Comparison of ENCODE assay signal across 16 cellular contexts in genomic region chr16:17606460-17606859, GRCh38.
DNase-seq lines count a peak whose midpoint lies in the region; ATAC-seq and TF ChIP-seq lines count a peak whose summit lies in the region.
"Had no signal": no experiment of that assay in that cellular context is flagged by ENCODE, and none has a peak within 500 bp of the region (broad histone marks: within the 10 kb centered on the region; RNA-seq: fewer than 3 reads in every experiment).

No MANE protein-coding gene starts in this region.

- in situ Hi-C loops in GM23248 (cut with MboI) = no loop called here

- H3K4me3 ChIP-seq in DND-41 (ENCODE audit: low read depth in 1 of 2, low read length in 2 of 2) (no peak overlapping the region), GM23248 (no peak overlapping the region), prostate gland (no peak overlapping the region), sigmoid colon (no peak overlapping the region)
- H3K4me3 ChIP-seq: Peyer's patch, SK-N-MC had no signal

- H3K79me2 ChIP-seq in DND-41 (ENCODE audit: insufficient read depth, low read length) = no peaks in the 10 kb centered on the region
- no peaks in the 10 kb centered on the region for H3K79me2 ChIP-seq in GM23248 (ENCODE audit: insufficient read depth)

- peaks cover 28% of the 10 kb centered on the region for H3K27me3 Mint-ChIP-seq in T-helper 17 cell

- peak overlapping the region; percentile 39 for H3K4me3 Mint-ChIP-seq in T-helper 17 cell

- H3K4me2 ChIP-seq in DND-41 (ENCODE audit: insufficient read depth, low read length) (no peak overlapping the region), GM23248 (ENCODE audit: unreplicated experiment) (no peak overlapping the region)

- no peak overlapping the region for H3K27ac Mint-ChIP-seq in T-helper 17 cell

- intact Hi-C loops in prostate gland (cut with DNase I) (no loop called here), sigmoid colon (cut with DNase I) (no loop called here)

- WGBS in GM23248 (ENCODE audit: low coverage in 1 of 2, low lambda C conversion rate in 2 of 2, missing lambda C conversion rate in 2 of 2), 2 experiments = 0 to 5% methylated on average over 1 of the region's 1 CpG
- 0% methylated on average over 1 of the region's 1 CpG for WGBS in prostate gland
- 3 to 35% methylated on average over 1 of the region's 1 CpG for whole genome bisulfite sequencing in sigmoid colon, 2 donors

- H4K20me1 ChIP-seq in DND-41 (ENCODE audit: insufficient read depth, low read length) (no peaks in the 10 kb centered on the region), GM23248 (ENCODE audit: insufficient read depth) (no peaks in the 10 kb centered on the region)

- H3K4me1 ChIP-seq in DND-41 (ENCODE audit: insufficient read depth, low read length) (peaks cover 59% of the 10 kb centered on the region), GM23248 (ENCODE audit: insufficient read depth) (no peaks in the 10 kb centered on the region), prostate gland (replicated peaks) (no peaks in the 10 kb centered on the region), sigmoid colon (no peaks in the 10 kb centered on the region)
- H3K4me1 ChIP-seq: Peyer's patch had no signal

- no peaks in the 10 kb centered on the region for H3K9me2 ChIP-seq in GM23248 (ENCODE audit: insufficient read depth)

- no peaks in the 10 kb centered on the region for H3F3A ChIP-seq in GM23248 (ENCODE audit: insufficient read depth)

- H2AFZ ChIP-seq in DND-41 (ENCODE audit: low read depth, low read length) (no peak overlapping the region), GM23248 (no peak overlapping the region)

- no peak for TF ChIP-seq EP300 in sigmoid colon (IDR thresholded peaks at IDR 0.05)

- H3K4me1 Mint-ChIP-seq in T-helper 17 cell = peaks cover 9% of the 10 kb centered on the region

- peak overlapping the region; percentile 66; the same call in 1 of the 2 replicates for H3K27ac ChIP-seq in DND-41 (ENCODE audit: low read length)
- no peak overlapping the region for H3K27ac ChIP-seq in GM23248
- no peak overlapping the region for H3K27ac ChIP-seq in prostate gland
- H3K27ac ChIP-seq in sigmoid colon = no peak overlapping the region
- H3K27ac ChIP-seq: Peyer's patch, SK-N-MC had no signal

- no peaks in the 10 kb centered on the region for H3K9me3 ChIP-seq in DND-41 (ENCODE audit: insufficient read depth, low read length, severe bottlenecking)
- no peaks in the 10 kb centered on the region for H3K9me3 ChIP-seq in GM23248 (ENCODE audit: low read depth)
- no peaks in the 10 kb centered on the region for H3K9me3 ChIP-seq in T-helper 17 cell (ENCODE audit: control insufficient read depth, low read length, poor library complexity, severe bottlenecking)
- no peaks in the 10 kb centered on the region for H3K9me3 ChIP-seq in prostate gland
- no peaks in the 10 kb centered on the region for H3K9me3 ChIP-seq in sigmoid colon
- H3K9me3 ChIP-seq: Peyer's patch had no signal

- no peaks in the 10 kb centered on the region for H3K36me3 ChIP-seq in DND-41 (ENCODE audit: insufficient read depth, low read length)
- H3K36me3 ChIP-seq in GM23248 (ENCODE audit: low read depth) = no peaks in the 10 kb centered on the region
- H3K36me3 ChIP-seq in prostate gland = no peaks in the 10 kb centered on the region
- no peaks in the 10 kb centered on the region for H3K36me3 ChIP-seq in sigmoid colon
- H3K36me3 ChIP-seq: Peyer's patch had no signal

- TF ChIP-seq CTCF in DND-41 (IDR thresholded peaks at IDR 0.05; ENCODE audit: borderline replicate concordance, extremely low read depth, low read length, poor library complexity, severe bottlenecking) (no peak), prostate gland (IDR thresholded peaks at IDR 0.05) (no peak), sigmoid colon (IDR thresholded peaks at IDR 0.05) (no peak)

- no peaks in the 10 kb centered on the region for H3K27me3 ChIP-seq in DND-41 (ENCODE audit: insufficient read depth, low read length, poor library complexity)
- peaks cover 21% of the 10 kb centered on the region for H3K27me3 ChIP-seq in GM23248 (replicated peaks; ENCODE audit: insufficient read depth)
- no peaks in the 10 kb centered on the region for H3K27me3 ChIP-seq in prostate gland (replicated peaks; ENCODE audit: insufficient read depth)
- H3K27me3 ChIP-seq in sigmoid colon = no peaks in the 10 kb centered on the region
- H3K27me3 ChIP-seq: Peyer's patch had no signal

- no peak overlapping the region for H3K9ac ChIP-seq in DND-41 (ENCODE audit: low read depth, low read length)
- no peak overlapping the region for H3K9ac ChIP-seq in GM23248

- no peak for ATAC-seq in DND-41 (ENCODE audit: insufficient read depth, low read depth)
- no peak for ATAC-seq in T-helper 17 cell
- ATAC-seq: Right ventricle myocardium inferior had no signal

- no peaks in the 10 kb centered on the region for H3K36me3 Mint-ChIP-seq in T-helper 17 cell (ENCODE audit: low read depth)

- TF ChIP-seq POLR2A in prostate gland (IDR thresholded peaks at IDR 0.05) (no peak), sigmoid colon (IDR thresholded peaks at IDR 0.05) (no peak)

- DNase-seq in DND-41 = no peak
- DNase-seq in GM23248 = peak; percentile 10
- no peak for DNase-seq in T-helper 17 cell
- DNase-seq in prostate gland (ENCODE audit: low spot score) = peak; percentile 43
- no peak for DNase-seq in sigmoid colon
- DNase-seq in ureter (ENCODE audit: low spot score) = no peak
- DNase-seq in SIG-M5 treated with dmso at 0.1 percent for 504 hours (lab: John Stamatoyannopoulos, UW; ENCODE audit: unreplicated experiment) = no peak
- DNase-seq: Calu3, DMS53, H7, NCI-H1105 treated with DMSO at 0.1 percent for 48 hours, NCI-H187 treated with DMSO at 0.1 percent for 48 hours, NCI-H2171, Peyer's patch had no signal

Comparison
In these comparisons a context has a peak if more than half of its experiments do, and no peak if none do; other contexts are left out.
1. DNase-seq: peak in GM23248 (single experiment) and prostate gland (single experiment); none in DND-41 (single experiment), T-helper 17 cell (0 of 3), sigmoid colon (single experiment), ureter (single experiment) and SIG-M5 treated with dmso at 0.1 percent for 504 hours (single experiment).